In the genomic region with DNA sequence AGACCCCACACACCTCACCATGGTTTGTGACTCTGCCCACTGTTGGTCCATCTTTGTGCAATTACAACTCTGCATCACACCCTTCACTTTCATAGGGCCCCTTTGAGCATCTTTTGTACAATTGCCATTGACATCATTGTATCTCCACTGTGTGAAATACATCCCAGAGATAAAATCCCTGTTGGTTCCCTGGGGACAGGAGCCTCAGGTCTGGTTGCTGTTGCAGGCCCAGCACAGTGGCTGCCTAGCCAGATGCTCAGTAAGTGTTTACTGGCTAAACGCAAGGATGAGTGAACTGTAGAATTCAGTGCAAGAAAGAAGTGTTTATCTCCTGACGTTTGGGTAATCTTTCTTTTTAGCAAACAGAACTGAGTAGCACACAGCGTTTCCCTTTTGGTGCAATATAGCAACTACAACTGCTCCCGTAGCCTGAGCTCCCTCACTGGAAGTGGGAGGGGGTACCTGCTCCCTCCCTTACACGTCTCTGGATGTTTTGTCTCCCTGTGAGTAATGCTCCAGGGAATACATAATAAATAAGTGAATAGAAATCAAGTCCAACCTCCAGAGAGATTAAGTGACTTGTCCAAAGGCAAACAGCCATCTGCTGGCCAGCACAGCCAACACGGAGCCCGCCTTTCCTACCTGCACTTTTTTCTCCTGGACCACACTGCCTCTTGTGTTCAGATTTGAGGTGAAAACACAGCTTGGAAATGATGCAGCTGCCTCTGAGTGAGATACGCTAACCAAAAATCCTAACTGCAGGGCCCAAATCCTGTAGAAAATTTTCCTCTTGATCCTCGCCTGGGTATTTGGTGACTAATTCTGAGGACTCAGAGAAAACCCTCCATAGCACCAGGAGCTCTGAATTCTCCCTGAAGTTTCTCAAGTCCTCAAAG, we compare ENCODE assay signal across 13 cellular contexts. TPM values are rescaled to one million over a fixed set of nuclear protein-coding genes. Genes with fewer than 3 reads are reported as not detected.
DNase-seq lines count a peak whose midpoint lies in the region; ATAC-seq and TF ChIP-seq lines count a peak whose summit lies in the region.
"Had no signal": no experiment of that assay in that cellular context is flagged by ENCODE, and none has a peak within 500 bp of the region (broad histone marks: within the 10 kb centered on the region; RNA-seq: fewer than 3 reads in every experiment).

No MANE protein-coding gene starts in this region.

- CTCF ChIA-PET in naive thymus-derived CD4-positive, alpha-beta T cell (lab: Charles Lee) = no interaction called here

- H3K27me3 ChIP-seq in naive thymus-derived CD4-positive, alpha-beta T cell (ENCODE audit: control insufficient read depth in 2 of 2, insufficient read depth in 2 of 2, low read length in 2 of 2) = no peaks in the 10 kb centered on the region

- no peak overlapping the region for H3K27ac ChIP-seq in naive thymus-derived CD4-positive, alpha-beta T cell (ENCODE audit: low read depth, low read length)

- ATAC-seq in naive thymus-derived CD4-positive, alpha-beta T cell = no peak
- ATAC-seq in HG03108 (IDR thresholded peaks at IDR 0.05; ENCODE audit: unreplicated experiment) (no peak), GM19463 (IDR thresholded peaks at IDR 0.05; ENCODE audit: unreplicated experiment) (no peak)
- ATAC-seq: activated CD8-positive, alpha-beta memory T cell treated with anti-CD3 and anti-CD28 coated beads, Interleukin-2, amount 10 ng/mL, durations not matched to agents 7 days and 5 days had no signal

- no peaks in the 10 kb centered on the region for H3K4me1 ChIP-seq in naive thymus-derived CD4-positive, alpha-beta T cell (ENCODE audit: control insufficient read depth in 2 of 2, insufficient read depth in 2 of 2, low read length in 2 of 2)

- no peaks in the 10 kb centered on the region for H3K9me3 Mint-ChIP-seq in naive thymus-derived CD4-positive, alpha-beta T cell
- H3K9me3 Mint-ChIP-seq: CD4-positive, alpha-beta memory T cell had no signal

- H3K27ac Mint-ChIP-seq in naive thymus-derived CD4-positive, alpha-beta T cell = peak overlapping the region in 1 of 9 donors; percentile 23
- H3K27ac Mint-ChIP-seq: activated CD8-positive, alpha-beta memory T cell treated with anti-CD3 and anti-CD28 coated beads, Interleukin-2, amount 10 ng/mL, durations not matched to agents 7 days and 5 days; CD4-positive, alpha-beta memory T cell had no signal

- POLR2A ChIA-PET in naive thymus-derived CD4-positive, alpha-beta T cell (lab: Charles Lee) = no interaction called here

- H3K27me3 Mint-ChIP-seq in naive thymus-derived CD4-positive, alpha-beta T cell = peaks cover 0 to 8% (median 4%) of the 10 kb centered on the region in 5 donors
- H3K27me3 Mint-ChIP-seq: CD4-positive, alpha-beta memory T cell had no signal

- H3K4me1 Mint-ChIP-seq in naive thymus-derived CD4-positive, alpha-beta T cell = no peaks in the 10 kb centered on the region
- H3K4me1 Mint-ChIP-seq: activated CD8-positive, alpha-beta memory T cell treated with anti-CD3 and anti-CD28 coated beads, Interleukin-2, amount 10 ng/mL, durations not matched to agents 7 days and 5 days; CD4-positive, alpha-beta memory T cell had no signal

- H3K36me3 Mint-ChIP-seq in naive thymus-derived CD4-positive, alpha-beta T cell = no peaks in the 10 kb centered on the region
- H3K36me3 Mint-ChIP-seq: activated CD8-positive, alpha-beta memory T cell treated with anti-CD3 and anti-CD28 coated beads, Interleukin-2, amount 10 ng/mL, durations not matched to agents 7 days and 5 days; CD4-positive, alpha-beta memory T cell had no signal

- no peaks in the 10 kb centered on the region for H3K9me3 ChIP-seq in naive thymus-derived CD4-positive, alpha-beta T cell (ENCODE audit: control insufficient read depth in 2 of 3, low read length in 3 of 3)

- intact Hi-C loops in naive thymus-derived CD4-positive, alpha-beta T cell (cut with micrococcal nuclease) = no loop called here

- TF ChIP-seq CTCF in choroid plexus epithelial cell (conservative IDR thresholded peaks at IDR 0.05; ENCODE audit: low read depth, low read length) = peak; percentile 27

- peak; percentile 37 for DNase-seq in AG20443 (ENCODE audit: low spot score)
- DNase-seq in NCI-H1694 (lab: John Stamatoyannopoulos, UW) = peak; percentile 40
- DNase-seq in choroid plexus epithelial cell (ENCODE audit: low read depth) = peak; percentile 49
- peak; percentile 51 for DNase-seq in mesenteric fat pad (ENCODE audit: low spot score)
- no peak for DNase-seq in naive thymus-derived CD4-positive, alpha-beta T cell
- no peak for DNase-seq in mucosa of gallbladder (ENCODE audit: low spot score)
- DNase-seq: CD4-positive, alpha-beta memory T cell; NCI-H146 had no signal

- no peaks in the 10 kb centered on the region for H3K36me3 ChIP-seq in naive thymus-derived CD4-positive, alpha-beta T cell (ENCODE audit: control insufficient read depth in 2 of 3, insufficient read depth in 3 of 3, low read length in 3 of 3)

- H3K4me3 ChIP-seq in choroid plexus epithelial cell (ENCODE audit: low read depth, low read length) = no peak overlapping the region
- no peak overlapping the region for H3K4me3 ChIP-seq in naive thymus-derived CD4-positive, alpha-beta T cell (ENCODE audit: low read length)

- H3K4me3 Mint-ChIP-seq in naive thymus-derived CD4-positive, alpha-beta T cell = no peak overlapping the region
- H3K4me3 Mint-ChIP-seq: activated CD8-positive, alpha-beta memory T cell treated with anti-CD3 and anti-CD28 coated beads, Interleukin-2, amount 10 ng/mL, durations not matched to agents 7 days and 5 days; CD4-positive, alpha-beta memory T cell had no signal

RNA-seq across cellular contexts. Expression of a gene that starts 27.4 kb away (rescaled TPM):
- total RNA-seq in mesenteric fat pad (14.9 TPM), mucosa of gallbladder (4.1 TPM)
- total RNA-seq in naive thymus-derived CD4-positive, alpha-beta T cell = under 1 TPM in 2 of 5 experiments, not detected in 3; 0.07 to 0.65 TPM
- not detected for polyA plus RNA-seq in naive thymus-derived CD4-positive, alpha-beta T cell
- total RNA-seq: bronchial epithelial cell, mononuclear cell had no signal
- polyA plus RNA-seq: CD4-positive, alpha-beta memory T cell had no signal

Comparison
In these comparisons a context has a peak if more than half of its experiments do, and no peak if none do; other contexts are left out.
1. DNase-seq: peak in AG20443 (single experiment), NCI-H1694 (single experiment), choroid plexus epithelial cell (single experiment) and mesenteric fat pad (single experiment); none in naive thymus-derived CD4-positive, alpha-beta T cell (0 of 9) and mucosa of gallbladder (single experiment).